In the genomic region with DNA sequence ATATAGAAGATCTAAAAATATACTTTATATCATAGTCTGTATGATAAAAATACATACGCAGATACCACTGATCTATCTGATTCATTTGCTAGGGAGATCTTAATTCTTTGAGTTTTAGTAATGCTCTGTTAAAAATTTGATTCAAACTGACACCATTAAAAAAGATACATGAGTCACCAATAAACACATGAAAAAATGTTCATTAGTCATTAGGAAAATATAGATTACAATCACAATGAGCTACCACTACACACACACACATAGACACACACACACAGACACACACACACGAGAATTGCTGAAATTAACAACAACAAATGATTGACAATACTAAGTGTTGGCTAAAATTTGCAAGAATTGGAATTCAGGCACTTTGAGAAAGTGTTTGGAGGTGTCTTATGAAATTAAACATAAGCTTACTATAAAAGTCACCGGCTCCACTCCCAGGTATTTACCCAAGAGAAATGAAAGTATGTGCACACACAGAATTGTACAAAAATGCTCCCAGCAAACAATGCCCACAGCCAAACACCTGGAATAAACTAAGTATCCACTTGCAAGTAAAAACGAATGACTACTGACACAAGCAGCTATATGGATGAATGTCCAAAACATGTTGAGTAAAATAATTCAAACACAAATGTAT, we compare ENCODE assay signal across 19 cellular contexts.
DNase-seq lines count a peak whose midpoint lies in the region; ATAC-seq, FAIRE-seq and TF ChIP-seq lines count a peak whose summit lies in the region.
"Had no signal": no experiment of that assay in that cellular context is flagged by ENCODE, and none has a peak within 500 bp of the region (broad histone marks: within the 10 kb centered on the region; RNA-seq: fewer than 3 reads in every experiment).

No MANE protein-coding gene starts in this region.

- CTCF ChIA-PET in mammary epithelial cell (lab: Charles Lee; ENCODE audit: low non-redundant PET) (no interaction called here), GM12878 (lab: Yijun Ruan, JAX) (no interaction called here)

- TF ChIP-seq POLR2A in breast epithelium (IDR thresholded peaks at IDR 0.05) (no peak), GM12878 (IDR thresholded peaks at IDR 0.05; ENCODE audit: low read depth, low read length) (no peak), H54 (IDR thresholded peaks at IDR 0.05; ENCODE audit: low read depth, low read length) (no peak)

- H3K27me3 ChIP-seq in mammary epithelial cell (ENCODE audit: insufficient read depth, low read length): no peaks in the 10 kb centered on the region
- peaks cover 0 to 3% of the 10 kb centered on the region in 2 donors for H3K27me3 ChIP-seq in breast epithelium
- peaks cover 0 to 7% of the 10 kb centered on the region in 2 experiments; a peak in 2 of 4 replicates for H3K27me3 ChIP-seq in GM12878 (replicated peaks in 1 of 2; ENCODE audit: control insufficient read depth in 2 of 2, insufficient read depth in 2 of 2, low read length in 1 of 2)
- H3K27me3 ChIP-seq: BLaER1 treated with 17β-estradiol and CSF1 and Interleukin-3, amounts not matched to agents 10 nM and 100 nM had no signal

- POLR2A ChIA-PET in GM12878 (lab: Charles Lee): no interaction called here

- ATAC-seq in GM12878: no peak

- H4K20me1 ChIP-seq in mammary epithelial cell (ENCODE audit: insufficient read depth, low read length) (no peaks in the 10 kb centered on the region), GM12878 (ENCODE audit: control insufficient read depth, insufficient read depth) (no peaks in the 10 kb centered on the region)
- H4K20me1 ChIP-seq: BLaER1 treated with 17β-estradiol and CSF1 and Interleukin-3, amounts not matched to agents 10 nM and 100 nM had no signal

- TF ChIP-seq CTCF in mammary epithelial cell (conservative IDR thresholded peaks at IDR 0.05 in 1 of 2, IDR thresholded peaks at IDR 0.05 in 1 of 2; ENCODE audit: extremely low read depth in 1 of 2, insufficient read depth in 1 of 2, low read depth in 1 of 2, low read length in 2 of 2): no peak
- TF ChIP-seq CTCF in breast epithelium (IDR thresholded peaks at IDR 0.05): no peak
- TF ChIP-seq CTCF in GM12878 (IDR thresholded peaks at IDR 0.05 in 2 of 3, conservative IDR thresholded peaks at IDR 0.05 in 1 of 3; ENCODE audit: control insufficient read depth in 2 of 3, extremely low read depth in 1 of 3, insufficient read depth in 1 of 3, low read depth in 3 of 3, low read length in 3 of 3): no peak

- no peak overlapping the region for H3K27ac ChIP-seq in mammary epithelial cell (ENCODE audit: insufficient read depth, low read depth, low read length)
- no peak overlapping the region for H3K27ac ChIP-seq in breast epithelium
- H3K27ac ChIP-seq in GM12878 (ENCODE audit: control insufficient read depth, insufficient read depth): no peak overlapping the region
- peak overlapping the region; percentile 24 for H3K27ac ChIP-seq in epithelial cell of prostate
- H3K27ac ChIP-seq: 22Rv1; BLaER1 treated with 17β-estradiol and CSF1 and Interleukin-3, amounts not matched to agents 10 nM and 100 nM had no signal

- no peak overlapping the region for H2AFZ ChIP-seq in mammary epithelial cell (ENCODE audit: low read depth, low read length)
- H2AFZ ChIP-seq in GM12878 (ENCODE audit: control insufficient read depth, low read depth, low read length): no peak overlapping the region

- H3K9me3 ChIP-seq in mammary epithelial cell (replicated peaks; ENCODE audit: insufficient read depth, low read length): no peaks in the 10 kb centered on the region
- no peaks in the 10 kb centered on the region for H3K9me3 ChIP-seq in breast epithelium
- no peaks in the 10 kb centered on the region for H3K9me3 ChIP-seq in GM12878 (replicated peaks; ENCODE audit: control insufficient read depth, insufficient read depth, low read length)
- H3K9me3 ChIP-seq: BLaER1 treated with 17β-estradiol and CSF1 and Interleukin-3, amounts not matched to agents 10 nM and 100 nM; HAP-1 had no signal

- intact Hi-C loops in mammary epithelial cell (cut with micrococcal nuclease) (loop anchor here (10.0 kb wide), 1 partner anchor 679 kb away; no protein-coding TSS in a partner anchor), breast epithelium (cut with DNase I; ENCODE audit: low total_unique reads) (no loop called here), GM12878 (cut with micrococcal nuclease; ENCODE audit: unreplicated experiment) (no loop called here)

- no peak for FAIRE-seq in GM12878 (lab: Jason Lieb, UNC)
- no peak for FAIRE-seq in H54 (lab: Jason Lieb, UNC)
- FAIRE-seq: GM19239, HTR-8/SVneo had no signal

- RAD21 ChIA-PET in GM12878 (lab: Charles Lee; ENCODE audit: unreplicated experiment): no interaction called here

- no peak for TF ChIP-seq RAD21 in GM12878 (IDR thresholded peaks at IDR 0.05; ENCODE audit: insufficient read depth, low read depth, low read length)

- BruUV-seq in mammary epithelial cell (replicated peaks; lab: Mats Ljungman, UMichigan) (no TSS peak), GM12878 (replicated peaks; lab: Mats Ljungman, UMichigan) (no TSS peak)

- H3K36me3 ChIP-seq in mammary epithelial cell (ENCODE audit: insufficient read depth, low read length): no peaks in the 10 kb centered on the region
- no peaks in the 10 kb centered on the region for H3K36me3 ChIP-seq in breast epithelium
- no peaks in the 10 kb centered on the region for H3K36me3 ChIP-seq in GM12878 (ENCODE audit: control insufficient read depth in 2 of 2, insufficient read depth in 2 of 2, low read length in 1 of 2)
- H3K36me3 ChIP-seq: BLaER1 treated with 17β-estradiol and CSF1 and Interleukin-3, amounts not matched to agents 10 nM and 100 nM; HAP-1 had no signal

- H3K79me2 ChIP-seq in mammary epithelial cell (ENCODE audit: insufficient read depth, low read length) (no peaks in the 10 kb centered on the region), GM12878 (ENCODE audit: control insufficient read depth, insufficient read depth, low read length) (no peaks in the 10 kb centered on the region)

- H3K4me2 ChIP-seq in mammary epithelial cell (ENCODE audit: insufficient read depth, low read depth, low read length): no peak overlapping the region
- H3K4me2 ChIP-seq in GM12878 (ENCODE audit: control insufficient read depth, insufficient read depth): no peak overlapping the region
- H3K4me2 ChIP-seq: BLaER1 treated with 17β-estradiol and CSF1 and Interleukin-3, amounts not matched to agents 10 nM and 100 nM had no signal

- peak; percentile 52 for DNase-seq in mammary epithelial cell
- no peak for DNase-seq in breast epithelium (ENCODE audit: low spot score in 2 of 2)
- no peak for DNase-seq in GM12878 (ENCODE audit: low read depth, low spot score)
- peak; percentile 20 for DNase-seq in epithelial cell of prostate (ENCODE audit: low read depth, low spot score)
- peak; percentile 2 for DNase-seq in renal cortical epithelial cell (ENCODE audit: low read depth)
- DNase-seq in C1 segment of cervical spinal cord (lab: John Stamatoyannopoulos, UW): no peak
- no peak for DNase-seq in H54 (ENCODE audit: insufficient read length, low spot score)
- DNase-seq in amniotic stem cell (lab: John Stamatoyannopoulos, UW): no peak
- DNase-seq: ACHN; CD4-positive, alpha-beta T cell; DMS79 treated with DMSO at 0.1 percent for 48 hours; GDM1; GOT3; HFFc6 had no signal

- TF ChIP-seq EP300 in GM12878 (IDR thresholded peaks at IDR 0.05; ENCODE audit: borderline replicate concordance in 1 of 2, control insufficient read depth in 1 of 2, low read depth in 2 of 2, low read length in 2 of 2): no peak

- H3K4me3 ChIP-seq in mammary epithelial cell (replicated peaks in 1 of 3; ENCODE audit: insufficient read depth in 1 of 3, low read depth in 2 of 3, low read length in 3 of 3) (no peak overlapping the region), breast epithelium (no peak overlapping the region), GM12878 (no peak overlapping the region)
- H3K4me3 ChIP-seq: BLaER1 treated with 17β-estradiol and CSF1 and Interleukin-3, amounts not matched to agents 10 nM and 100 nM; HAP-1 had no signal

- in situ Hi-C loops in mammary epithelial cell (cut with MboI; ENCODE audit: low sequenced_read_pairs in 2 of 2): no loop called here
- in situ Hi-C loops in GM12878 (cut with MboI): no loop called here

- 41% methylated on average over 4 of the region's 4 CpGs for WGBS in mammary epithelial cell (ENCODE audit: low coverage, missing lambda C conversion rate)
- 0% methylated on average over 4 of the region's 4 CpGs for WGBS in GM12878 (ENCODE audit: insufficient coverage, insufficient replicate concordance, low lambda C conversion rate, missing lambda C conversion rate)

- dilution Hi-C loops in mammary epithelial cell (cut with HindIII; ENCODE audit: low sequenced_read_pairs): no loop called here

- H3K4me1 ChIP-seq in mammary epithelial cell (ENCODE audit: insufficient read depth, low read length) (peaks cover 11% of the 10 kb centered on the region), breast epithelium (no peaks in the 10 kb centered on the region), GM12878 (ENCODE audit: control insufficient read depth, insufficient read depth, low read length) (no peaks in the 10 kb centered on the region)
- H3K4me1 ChIP-seq: HAP-1 had no signal

- H3K9ac ChIP-seq in mammary epithelial cell (ENCODE audit: insufficient read depth, low read length) (no peak overlapping the region), GM12878 (ENCODE audit: control insufficient read depth, insufficient read depth, low read length) (no peak overlapping the region)
- H3K9ac ChIP-seq: BLaER1 treated with 17β-estradiol and CSF1 and Interleukin-3, amounts not matched to agents 10 nM and 100 nM had no signal

- SMC1A ChIA-PET in GM12878 (lab: Charles Lee; ENCODE audit: uncharacterized antibody, unreplicated experiment): no interaction called here

TF ChIP-seq in GM12878, 131 proteins besides CTCF, POLR2A, EP300 and RAD21 (continues in another document):
- TF ChIP-seq, protein P1, sequence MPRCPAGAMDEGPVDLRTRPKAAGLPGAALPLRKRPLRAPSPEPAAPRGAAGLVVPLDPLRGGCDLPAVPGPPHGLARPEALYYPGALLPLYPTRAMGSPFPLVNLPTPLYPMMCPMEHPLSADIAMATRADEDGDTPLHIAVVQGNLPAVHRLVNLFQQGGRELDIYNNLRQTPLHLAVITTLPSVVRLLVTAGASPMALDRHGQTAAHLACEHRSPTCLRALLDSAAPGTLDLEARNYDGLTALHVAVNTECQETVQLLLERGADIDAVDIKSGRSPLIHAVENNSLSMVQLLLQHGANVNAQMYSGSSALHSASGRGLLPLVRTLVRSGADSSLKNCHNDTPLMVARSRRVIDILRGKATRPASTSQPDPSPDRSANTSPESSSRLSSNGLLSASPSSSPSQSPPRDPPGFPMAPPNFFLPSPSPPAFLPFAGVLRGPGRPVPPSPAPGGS (IDR thresholded peaks at IDR 0.05; ENCODE audit: borderline replicate concordance, insufficient read depth, low read depth, low read length, poor library complexity, severe bottlenecking): peak; percentile 35

Comparison
In these comparisons a context has a peak if more than half of its experiments do, and no peak if none do; other contexts are left out.
1. DNase-seq: peak in mammary epithelial cell (single experiment), epithelial cell of prostate (single experiment) and renal cortical epithelial cell (single experiment); none in breast epithelium (0 of 2), GM12878 (single experiment), C1 segment of cervical spinal cord (0 of 14), H54 (single experiment) and amniotic stem cell (single experiment).